ENCODE assay signal across 17 cellular contexts in genomic region chr18:8911408-8912340, GRCh38.
DNase-seq lines count a peak whose midpoint lies in the region; ATAC-seq, FAIRE-seq and TF ChIP-seq lines count a peak whose summit lies in the region.
"Had no signal": no experiment of that assay in that cellular context is flagged by ENCODE, and none has a peak within 500 bp of the region (broad histone marks: within the 10 kb centered on the region; RNA-seq: fewer than 3 reads in every experiment).

No MANE protein-coding gene starts in this region.

- H3K4me1 Mint-ChIP-seq in activated naive CD8-positive, alpha-beta T cell treated with anti-CD3 and anti-CD28 coated beads, Interleukin-2, amount 50 U/mL, for 24 hours: peaks cover 6% of the 10 kb centered on the region

- no peaks in the 10 kb centered on the region for H3K27me3 ChIP-seq in osteoblast (ENCODE audit: insufficient read depth, low read length)
- no peaks in the 10 kb centered on the region for H3K27me3 ChIP-seq in BE2C
- H3K27me3 ChIP-seq: tibial nerve had no signal

- H3K4me3 ChIP-seq in osteoblast (ENCODE audit: insufficient read depth, low read length) (no peak overlapping the region), BE2C (ENCODE audit: low read depth, low read length) (no peak overlapping the region)
- H3K4me3 ChIP-seq: mucosa of descending colon, tibial nerve had no signal

- no peaks in the 10 kb centered on the region for H4K20me1 ChIP-seq in osteoblast (ENCODE audit: insufficient read depth, low read length)

- H3K9me3 Mint-ChIP-seq in activated naive CD8-positive, alpha-beta T cell treated with anti-CD3 and anti-CD28 coated beads, Interleukin-2, amount 50 U/mL, for 24 hours: peaks cover 12% of the 10 kb centered on the region

- no peaks in the 10 kb centered on the region for H3K79me2 ChIP-seq in osteoblast (ENCODE audit: insufficient read depth, low read length)

- no peaks in the 10 kb centered on the region for H3K9me3 ChIP-seq in osteoblast (ENCODE audit: low read depth, low read length)
- H3K9me3 ChIP-seq in BE2C: no peaks in the 10 kb centered on the region
- H3K9me3 ChIP-seq: mucosa of descending colon had no signal

- ATAC-seq in GM19463 (IDR thresholded peaks at IDR 0.05; ENCODE audit: unreplicated experiment): peak; percentile 12
- ATAC-seq in HG03175 (IDR thresholded peaks at IDR 0.05; ENCODE audit: unreplicated experiment): peak; percentile 17
- no peak for ATAC-seq in activated naive CD8-positive, alpha-beta T cell treated with anti-CD3 and anti-CD28 coated beads, Interleukin-2, amount 50 U/mL, for 24 hours
- ATAC-seq: left colon had no signal

- no peak overlapping the region for H3K4me2 ChIP-seq in osteoblast (ENCODE audit: insufficient read depth, low read length)

- no peak for FAIRE-seq in RCC 7860 (lab: Jason Lieb, UNC)
- FAIRE-seq: endometrium had no signal

- H3K27me3 Mint-ChIP-seq in activated naive CD8-positive, alpha-beta T cell treated with anti-CD3 and anti-CD28 coated beads, Interleukin-2, amount 50 U/mL, for 24 hours: no peaks in the 10 kb centered on the region

- no peak for DNase-seq in activated naive CD8-positive, alpha-beta T cell treated with anti-CD3 and anti-CD28 coated beads, Interleukin-2, amount 50 U/mL, for 24 hours
- no peak for DNase-seq in osteoblast (ENCODE audit: insufficient read length, low spot score, missing footprints)
- DNase-seq in SIG-M5 (lab: John Stamatoyannopoulos, UW): no peak
- DNase-seq in BE2C: no peak
- no peak for DNase-seq in RCC 7860 (ENCODE audit: low spot score)
- DNase-seq: amniotic stem cell; left colon; NCI-H1930; stimulated activated CD4-positive, alpha-beta T cell treated with anti-CD3 and anti-CD28 coated beads, Interleukin-4, amount 100 ng/mL, for 24 hours; stimulated activated CD8-positive, alpha-beta memory T cell treated with anti-CD3 and anti-CD28 coated beads, Interleukin-4, amount 100 ng/mL, for 48 hours had no signal

- peak overlapping the region; percentile 88 for H2AFZ ChIP-seq in osteoblast (ENCODE audit: low read length)

- H3K27ac Mint-ChIP-seq in activated naive CD8-positive, alpha-beta T cell treated with anti-CD3 and anti-CD28 coated beads, Interleukin-2, amount 50 U/mL, for 24 hours: peak overlapping the region; percentile 63
- H3K27ac Mint-ChIP-seq: activated T-helper 1 cell treated with anti-CD3 and anti-CD28 coated beads, Interleukin-12 subunit alpha, Interleukin-12 subunit beta, Interleukin-2, Interleukin-4 antibody, amounts not matched to agents 30 ng/mL and 10 ng/mL and 1 ng/mL, durations not matched to agents 14 hours and 24 hours and 36 hours had no signal

- TF ChIP-seq CTCF in osteoblast (IDR thresholded peaks at IDR 0.05; ENCODE audit: extremely low read depth, low read depth, low read length) (no peak), BE2C (IDR thresholded peaks at IDR 0.05; ENCODE audit: low read depth, low read length) (no peak)

- no peaks in the 10 kb centered on the region for H3K36me3 ChIP-seq in osteoblast (ENCODE audit: insufficient read depth, low read length)
- no peaks in the 10 kb centered on the region for H3K36me3 ChIP-seq in BE2C
- H3K36me3 ChIP-seq: tibial nerve had no signal

- H3K27ac ChIP-seq in osteoblast (ENCODE audit: low read depth, low read length): no peak overlapping the region
- H3K27ac ChIP-seq: VCaP had no signal

- H3K36me3 Mint-ChIP-seq in activated naive CD8-positive, alpha-beta T cell treated with anti-CD3 and anti-CD28 coated beads, Interleukin-2, amount 50 U/mL, for 24 hours (ENCODE audit: low read depth): peaks cover 1% of the 10 kb centered on the region

- no peaks in the 10 kb centered on the region for H3K4me1 ChIP-seq in osteoblast (ENCODE audit: insufficient read depth, low read length)
- H3K4me1 ChIP-seq in BE2C: no peaks in the 10 kb centered on the region
- H3K4me1 ChIP-seq: tibial nerve had no signal

- no peak overlapping the region for H3K4me3 Mint-ChIP-seq in activated naive CD8-positive, alpha-beta T cell treated with anti-CD3 and anti-CD28 coated beads, Interleukin-2, amount 50 U/mL, for 24 hours
- H3K4me3 Mint-ChIP-seq: activated T-helper 1 cell treated with anti-CD3 and anti-CD28 coated beads, Interleukin-12 subunit alpha, Interleukin-12 subunit beta, Interleukin-2, Interleukin-4 antibody, amounts not matched to agents 30 ng/mL and 10 ng/mL and 1 ng/mL, durations not matched to agents 14 hours and 24 hours and 36 hours had no signal
